ENCODE assay signal across 19 cellular contexts in the genomic region with DNA sequence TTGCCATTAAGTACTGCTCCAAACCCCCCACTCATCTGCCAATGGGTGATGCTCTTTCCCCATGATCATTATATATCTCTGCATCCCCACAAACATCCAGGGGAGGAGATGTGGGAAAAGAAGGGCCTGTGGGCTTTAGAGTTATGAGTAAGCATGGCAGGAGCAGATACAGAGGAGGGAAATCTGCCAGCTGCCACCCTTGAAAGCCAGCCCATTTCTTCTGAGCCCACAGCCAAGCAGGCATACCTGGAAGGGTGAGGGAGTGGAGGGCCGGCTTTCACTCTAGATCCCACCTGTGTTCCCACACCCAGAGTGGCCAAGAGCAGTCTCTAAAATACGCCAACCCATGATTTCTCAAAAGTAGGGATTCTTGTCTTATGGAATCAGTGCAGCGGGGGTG. TPM values are rescaled to one million over a fixed set of nuclear protein-coding genes. Genes with fewer than 3 reads are reported as not detected.
DNase-seq lines count a peak whose midpoint lies in the region; ATAC-seq and TF ChIP-seq lines count a peak whose summit lies in the region.
"Had no signal": no experiment of that assay in that cellular context is flagged by ENCODE, and none has a peak within 500 bp of the region (broad histone marks: within the 10 kb centered on the region; RNA-seq: fewer than 3 reads in every experiment).

No MANE protein-coding gene starts in this region.

- H3K9me3 Mint-ChIP-seq in activated CD8-positive, alpha-beta memory T cell treated with anti-CD3 and anti-CD28 coated beads, Interleukin-2, amount 10 ng/mL, durations not matched to agents 7 days and 5 days (ENCODE audit: low read depth), result no peaks in the 10 kb centered on the region
- H3K9me3 Mint-ChIP-seq in CD8-positive, alpha-beta memory T cell, result no peaks in the 10 kb centered on the region
- H3K9me3 Mint-ChIP-seq in brain, result no peaks in the 10 kb centered on the region
- H3K9me3 Mint-ChIP-seq in neural progenitor cell, result no peaks in the 10 kb centered on the region

- H3K4me3 Mint-ChIP-seq in activated CD8-positive, alpha-beta memory T cell treated with anti-CD3 and anti-CD28 coated beads, Interleukin-2, amount 10 ng/mL, durations not matched to agents 7 days and 5 days, result no peak overlapping the region
- H3K4me3 Mint-ChIP-seq in CD8-positive, alpha-beta memory T cell, result peak overlapping the region in 4 of 7 donors; percentile 19 to 76 (median 48)
- H3K4me3 Mint-ChIP-seq in brain, result peak overlapping the region; percentile 56 to 82 (median 61)
- H3K4me3 Mint-ChIP-seq in neural progenitor cell, result peak overlapping the region; percentile 24

- intact Hi-C loops in colonic mucosa (cut with DNase I), result loop anchor here (10.0 kb wide), 1 partner anchor 257 kb away; no protein-coding TSS in a partner anchor

- H3F3A ChIP-seq in neural progenitor cell (ENCODE audit: low read depth), result peaks cover 8% of the 10 kb centered on the region

- no peaks in the 10 kb centered on the region for H3K9me3 ChIP-seq in CD8-positive, alpha-beta memory T cell (ENCODE audit: low read length)
- no peaks in the 10 kb centered on the region for H3K9me3 ChIP-seq in neural progenitor cell (ENCODE audit: low read depth)
- H3K9me3 ChIP-seq in colonic mucosa, result no peaks in the 10 kb centered on the region

- H3K27ac ChIP-seq in CD8-positive, alpha-beta memory T cell (ENCODE audit: low read depth, low read length), result no peak overlapping the region
- no peak overlapping the region for H3K27ac ChIP-seq in neural progenitor cell
- no peak overlapping the region for H3K27ac ChIP-seq in colonic mucosa
- H3K27ac ChIP-seq: HL-60 had no signal

- H4K20me1 ChIP-seq in neural progenitor cell (ENCODE audit: low read depth), result peaks cover 20% of the 10 kb centered on the region

- H3K4me1 Mint-ChIP-seq in activated CD8-positive, alpha-beta memory T cell treated with anti-CD3 and anti-CD28 coated beads, Interleukin-2, amount 10 ng/mL, durations not matched to agents 7 days and 5 days, result peaks cover 35% of the 10 kb centered on the region
- H3K4me1 Mint-ChIP-seq in CD8-positive, alpha-beta memory T cell, result peaks cover 33 to 50% (median 47%) of the 10 kb centered on the region in 3 donors
- H3K4me1 Mint-ChIP-seq in brain (peaks cover 43% of the 10 kb centered on the region), neural progenitor cell (peaks cover 16% of the 10 kb centered on the region)

- no peak for ATAC-seq in activated CD8-positive, alpha-beta memory T cell treated with anti-CD3 and anti-CD28 coated beads, Interleukin-2, amount 10 ng/mL, durations not matched to agents 7 days and 5 days
- ATAC-seq in HG02884 (IDR thresholded peaks at IDR 0.05; ENCODE audit: unreplicated experiment), result no peak

- H3K36me3 Mint-ChIP-seq in activated CD8-positive, alpha-beta memory T cell treated with anti-CD3 and anti-CD28 coated beads, Interleukin-2, amount 10 ng/mL, durations not matched to agents 7 days and 5 days, result peaks cover 3% of the 10 kb centered on the region
- peaks cover 2 to 9% (median 4%) of the 10 kb centered on the region in 3 donors for H3K36me3 Mint-ChIP-seq in CD8-positive, alpha-beta memory T cell
- no peaks in the 10 kb centered on the region for H3K36me3 Mint-ChIP-seq in brain
- no peaks in the 10 kb centered on the region for H3K36me3 Mint-ChIP-seq in neural progenitor cell

- H3K9ac ChIP-seq in neural progenitor cell, result no peak overlapping the region
- no peak overlapping the region for H3K9ac ChIP-seq in colonic mucosa (ENCODE audit: low read depth in 2 of 2, low read length in 2 of 2)

- H3K4me1 ChIP-seq in CD8-positive, alpha-beta memory T cell (ENCODE audit: insufficient read depth, low read length), result peaks cover 29% of the 10 kb centered on the region
- H3K4me1 ChIP-seq in neural progenitor cell (no peaks in the 10 kb centered on the region), colonic mucosa (peaks cover 11% of the 10 kb centered on the region)

- TF ChIP-seq CTCF in brain (conservative IDR thresholded peaks at IDR 0.05) (no peak), neural progenitor cell (IDR thresholded peaks at IDR 0.05) (no peak), colonic mucosa (IDR thresholded peaks at IDR 0.05) (no peak)

- peaks cover 27% of the 10 kb centered on the region for H3K79me2 ChIP-seq in neural progenitor cell (ENCODE audit: low read depth)

- H3K27me3 ChIP-seq in CD8-positive, alpha-beta memory T cell (ENCODE audit: insufficient read depth, low read length, poor library complexity, severe bottlenecking), result no peaks in the 10 kb centered on the region
- H3K27me3 ChIP-seq in neural progenitor cell, result no peaks in the 10 kb centered on the region
- H3K27me3 ChIP-seq in colonic mucosa, result no peaks in the 10 kb centered on the region

- peak; percentile 33 for DNase-seq in activated CD8-positive, alpha-beta memory T cell treated with anti-CD3 and anti-CD28 coated beads, Interleukin-2, amount 10 ng/mL, durations not matched to agents 7 days and 5 days
- no peak for DNase-seq in activated CD8-positive, alpha-beta memory T cell treated with anti-CD3 and anti-CD28 coated beads, Interleukin-2, amount 50 U/mL, for 48 hours
- DNase-seq in CD8-positive, alpha-beta memory T cell, result no peak
- no peak for DNase-seq in neural progenitor cell (ENCODE audit: low spot score)
- DNase-seq in GOT3 (lab: John Stamatoyannopoulos, UW), result no peak
- DNase-seq in colonic mucosa, result no peak
- DNase-seq: ACHN, AML-193, DMS79 treated with DMSO at 0.1 percent for 48 hours, HCEC 1CT, NCI-H187, NCI-H446 treated with DMSO at 0.1 percent for 48 hours, NCI-H748 treated with DMSO at 0.1 percent for 48 hours, RPMI8226, SIG-M5 had no signal

- H3K27me3 Mint-ChIP-seq in activated CD8-positive, alpha-beta memory T cell treated with anti-CD3 and anti-CD28 coated beads, Interleukin-2, amount 10 ng/mL, durations not matched to agents 7 days and 5 days, result no peaks in the 10 kb centered on the region
- peaks cover 0 to 2% of the 10 kb centered on the region in 2 donors for H3K27me3 Mint-ChIP-seq in CD8-positive, alpha-beta memory T cell
- H3K27me3 Mint-ChIP-seq in brain (peaks cover 16% of the 10 kb centered on the region), neural progenitor cell (ENCODE audit: insufficient read depth, low read depth) (peaks cover 4% of the 10 kb centered on the region)

- no peak overlapping the region for H2AFZ ChIP-seq in neural progenitor cell (replicated peaks)

- CTCF ChIA-PET in activated CD8-positive, alpha-beta memory T cell treated with anti-CD3 and anti-CD28 coated beads, Interleukin-2, amount 10 ng/mL, durations not matched to agents 7 days and 5 days (lab: Charles Lee), result interaction anchor here (7.2 kb wide), 1 partner anchor 91 kb away, joined by 107 read pairs; no protein-coding TSS in a partner anchor
- CTCF ChIA-PET in CD8-positive, alpha-beta memory T cell (lab: Charles Lee), result no interaction called here

- H3K27ac Mint-ChIP-seq in activated CD8-positive, alpha-beta memory T cell treated with anti-CD3 and anti-CD28 coated beads, Interleukin-2, amount 10 ng/mL, durations not matched to agents 7 days and 5 days, result peak overlapping the region; percentile 45
- H3K27ac Mint-ChIP-seq in CD8-positive, alpha-beta memory T cell, result peak overlapping the region in 5 of 8 donors; percentile 27 to 64 (median 57)
- H3K27ac Mint-ChIP-seq in brain, result peak overlapping the region in 1 of 5 experiments; percentile 49
- H3K27ac Mint-ChIP-seq in neural progenitor cell, result no peak overlapping the region

- H3K36me3 ChIP-seq in CD8-positive, alpha-beta memory T cell (ENCODE audit: insufficient read depth, low read length), result no peaks in the 10 kb centered on the region
- H3K36me3 ChIP-seq in neural progenitor cell (no peaks in the 10 kb centered on the region), colonic mucosa (no peaks in the 10 kb centered on the region)

- no peak overlapping the region for H3K4me3 ChIP-seq in CD8-positive, alpha-beta memory T cell (ENCODE audit: low read length)
- H3K4me3 ChIP-seq in neural progenitor cell, result no peak overlapping the region
- no peak overlapping the region for H3K4me3 ChIP-seq in colonic mucosa

- H3K4me2 ChIP-seq in neural progenitor cell, result no peak overlapping the region

- POLR2A ChIA-PET in CD8-positive, alpha-beta memory T cell (lab: Charles Lee), result no interaction called here

RNA-seq across cellular contexts. Expression of a gene that starts 1.7 kb away (rescaled TPM):
- total RNA-seq in activated CD8-positive, alpha-beta memory T cell treated with anti-CD3 and anti-CD28 coated beads, Interleukin-2, amount 10 ng/mL, durations not matched to agents 7 days and 5 days, result 10 to 100 TPM; 36.2 to 55.9 TPM
- total RNA-seq in CD8-positive, alpha-beta memory T cell, result 10 to 100 TPM; 71.3 to 73.0 TPM
- polyA plus RNA-seq in CD8-positive, alpha-beta memory T cell, result 55.6 TPM
- polyA plus RNA-seq in brain (ENCODE audit: insufficient read depth, low read depth, low replicate concordance), result 23.9 TPM
- total RNA-seq in neural progenitor cell (ENCODE audit: low replicate concordance) (19.3 and 26.6 TPM in 2 replicates), colonic mucosa (10 to 100 TPM; 41.7 to 45.5 TPM)

RNA-seq across cellular contexts. Expression of a gene that starts 25.1 kb away (rescaled TPM):
- 1,000 to 10,000 TPM; 1,232 to 1,591 TPM for total RNA-seq in activated CD8-positive, alpha-beta memory T cell treated with anti-CD3 and anti-CD28 coated beads, Interleukin-2, amount 10 ng/mL, durations not matched to agents 7 days and 5 days
- total RNA-seq in CD8-positive, alpha-beta memory T cell, result 1,000 to 10,000 TPM; 2,459 to 2,518 TPM
- 1,046 TPM for polyA plus RNA-seq in CD8-positive, alpha-beta memory T cell
- 1,137 TPM for polyA plus RNA-seq in brain (ENCODE audit: insufficient read depth, low read depth, low replicate concordance)
- total RNA-seq in neural progenitor cell (ENCODE audit: low replicate concordance) (2,504 and 2,714 TPM in 2 replicates), colonic mucosa (1,000 to 10,000 TPM in 1 of 2 donors, 100 to 1,000 TPM in 1; 896 to 1,381 TPM)

RNA-seq across cellular contexts. Expression of a gene that starts 51.9 kb away (rescaled TPM):
- total RNA-seq in activated CD8-positive, alpha-beta memory T cell treated with anti-CD3 and anti-CD28 coated beads, Interleukin-2, amount 10 ng/mL, durations not matched to agents 7 days and 5 days, result 10 to 100 TPM in 1 of 2 experiments, 1 to 10 TPM in 1; 3.7 to 47.6 TPM
- 1 to 10 TPM; 2.9 to 5.3 TPM for total RNA-seq in CD8-positive, alpha-beta memory T cell
- polyA plus RNA-seq in CD8-positive, alpha-beta memory T cell, result 2.1 TPM
- not detected for polyA plus RNA-seq in brain (ENCODE audit: insufficient read depth, low read depth, low replicate concordance)
- total RNA-seq in neural progenitor cell (ENCODE audit: low replicate concordance) (not detected in 2 replicates), colonic mucosa (under 1 TPM; 0.29 to 0.47 TPM)
- total RNA-seq: LHCN-M2 had no signal
